Comparison of ENCODE assay signal across 11 cellular contexts in genomic region chr1:59892836-59893811, GRCh38. TPM values are rescaled to one million over a fixed set of nuclear protein-coding genes. Genes with fewer than 3 reads are reported as not detected.
DNase-seq lines count a peak whose midpoint lies in the region; ATAC-seq and TF ChIP-seq lines count a peak whose summit lies in the region.
"Had no signal": no experiment of that assay in that cellular context is flagged by ENCODE, and none has a peak within 500 bp of the region (broad histone marks: within the 10 kb centered on the region; RNA-seq: fewer than 3 reads in every experiment).

No MANE protein-coding gene starts in this region.

- no peaks in the 10 kb centered on the region for H3K36me3 Mint-ChIP-seq in T-helper 2 cell treated with Interferon-gamma antibody and Interleukin-4, amounts not matched to agents 5 μg/mL and 100 μg/mL, for 36 hours (ENCODE audit: low read depth)
- peaks cover 8% of the 10 kb centered on the region for H3K36me3 Mint-ChIP-seq in activated naive CD8-positive, alpha-beta T cell treated with anti-CD3 and anti-CD28 coated beads for 36 hours

- H3K27ac Mint-ChIP-seq in T-helper 2 cell treated with Interferon-gamma antibody and Interleukin-4, amounts not matched to agents 5 μg/mL and 100 μg/mL, for 36 hours, result peak overlapping the region; percentile 28
- H3K27ac Mint-ChIP-seq in activated naive CD8-positive, alpha-beta T cell treated with anti-CD3 and anti-CD28 coated beads for 36 hours, result peak overlapping the region; percentile 50

- no peak for TF ChIP-seq CTCF in heart right ventricle (IDR thresholded peaks at IDR 0.05)

- H3K4me1 ChIP-seq in mucosa of rectum (ENCODE audit: control insufficient read depth in 2 of 2, insufficient read depth in 2 of 2, low read length in 2 of 2) (peaks cover 13 to 42% of the 10 kb centered on the region in 2 donors), heart right ventricle (peaks cover 0 to 17% (median 8%) of the 10 kb centered on the region in 9 donors)

- no peak for DNase-seq in T-helper 2 cell treated with Interferon-gamma antibody and Interleukin-4, amounts not matched to agents 5 μg/mL and 100 μg/mL, for 36 hours (ENCODE audit: low spot score)
- DNase-seq in T-helper 2 cell, result no peak
- peak; percentile 64 for DNase-seq in NCI-H2029 treated with DMSO at 0.1 percent for 48 hours (lab: John Stamatoyannopoulos, UW)
- no peak for DNase-seq in activated naive CD8-positive, alpha-beta T cell treated with anti-CD3 and anti-CD28 coated beads for 36 hours
- no peak for DNase-seq in heart right ventricle
- no peak for DNase-seq in EL
- DNase-seq: anterior cingulate cortex; effector memory CD4-positive, alpha-beta T cell; occipital lobe had no signal

- H3K4me3 ChIP-seq in mucosa of rectum (ENCODE audit: low read length in 2 of 2) (peak overlapping the region in 1 of 2 donors; percentile 44), heart right ventricle (no peak overlapping the region)

- intact Hi-C loops in heart right ventricle (cut with DNase I), result no loop called here

- H3K27me3 Mint-ChIP-seq in T-helper 2 cell treated with Interferon-gamma antibody and Interleukin-4, amounts not matched to agents 5 μg/mL and 100 μg/mL, for 36 hours (ENCODE audit: low read depth), result no peaks in the 10 kb centered on the region
- no peaks in the 10 kb centered on the region for H3K27me3 Mint-ChIP-seq in activated naive CD8-positive, alpha-beta T cell treated with anti-CD3 and anti-CD28 coated beads for 36 hours

- ATAC-seq in GM18909 (IDR thresholded peaks at IDR 0.05; ENCODE audit: poor library complexity, unreplicated experiment) (no peak), heart right ventricle (no peak)

- no peaks in the 10 kb centered on the region for H3K27me3 ChIP-seq in mucosa of rectum (ENCODE audit: control insufficient read depth in 2 of 2, insufficient read depth in 2 of 2, low read length in 2 of 2)
- H3K27me3 ChIP-seq in heart right ventricle, result no peaks in the 10 kb centered on the region

- WGBS in heart right ventricle, 2 donors, result 83 to 91% methylated on average over 7 of the region's 7 CpGs

- peaks cover 8% of the 10 kb centered on the region for H3K4me1 Mint-ChIP-seq in T-helper 2 cell treated with Interferon-gamma antibody and Interleukin-4, amounts not matched to agents 5 μg/mL and 100 μg/mL, for 36 hours (ENCODE audit: low read depth)
- peaks cover 22% of the 10 kb centered on the region for H3K4me1 Mint-ChIP-seq in activated naive CD8-positive, alpha-beta T cell treated with anti-CD3 and anti-CD28 coated beads for 36 hours

- H3K9ac ChIP-seq in mucosa of rectum (ENCODE audit: low read depth in 1 of 2, low read length in 2 of 2), result no peak overlapping the region

- H3K9me3 Mint-ChIP-seq in T-helper 2 cell treated with Interferon-gamma antibody and Interleukin-4, amounts not matched to agents 5 μg/mL and 100 μg/mL, for 36 hours, result peaks cover 7% of the 10 kb centered on the region
- peaks cover 13% of the 10 kb centered on the region for H3K9me3 Mint-ChIP-seq in activated naive CD8-positive, alpha-beta T cell treated with anti-CD3 and anti-CD28 coated beads for 36 hours

- no peaks in the 10 kb centered on the region for H3K36me3 ChIP-seq in mucosa of rectum (ENCODE audit: control insufficient read depth in 2 of 2, insufficient read depth in 2 of 2, low read length in 2 of 2)
- peaks cover 0 to 22% (median 0%) of the 10 kb centered on the region in 9 donors for H3K36me3 ChIP-seq in heart right ventricle

- peak overlapping the region; percentile 28 for H3K4me3 Mint-ChIP-seq in T-helper 2 cell treated with Interferon-gamma antibody and Interleukin-4, amounts not matched to agents 5 μg/mL and 100 μg/mL, for 36 hours
- no peak overlapping the region for H3K4me3 Mint-ChIP-seq in activated naive CD8-positive, alpha-beta T cell treated with anti-CD3 and anti-CD28 coated beads for 36 hours

- H3K9me3 ChIP-seq in mucosa of rectum (ENCODE audit: control insufficient read depth in 2 of 2, low read length in 2 of 2), result peaks cover 0 to 6% of the 10 kb centered on the region in 2 donors
- H3K9me3 ChIP-seq in heart right ventricle, result no peaks in the 10 kb centered on the region

- H3K27ac ChIP-seq in mucosa of rectum (ENCODE audit: low read depth in 2 of 2, low read length in 2 of 2), result peak overlapping the region; percentile 91 to 95
- no peak overlapping the region for H3K27ac ChIP-seq in heart right ventricle

RNA-seq across cellular contexts. Expression of gene CYP2J2, which starts 33.4 kb away (rescaled TPM):
- total RNA-seq in activated naive CD8-positive, alpha-beta T cell treated with anti-CD3 and anti-CD28 coated beads for 36 hours, result 1 to 10 TPM; 3.2 TPM
- total RNA-seq in heart right ventricle, result 100 to 1,000 TPM in 7 of 10 donors, 10 to 100 TPM in 3; 24.0 to 212 (median 130) TPM
- 100 to 1,000 TPM in 1 of 2 donors, 10 to 100 TPM in 1; 73.6 to 188 TPM for polyA plus RNA-seq in heart right ventricle

Comparison
In these comparisons a context has a peak if more than half of its experiments do, and no peak if none do; other contexts are left out.
1. H3K27ac ChIP-seq: peak in mucosa of rectum (2 of 2); none in heart right ventricle (0 of 10).
2. RNA of gene CYP2J2, which starts 33.4 kb away (total RNA-seq): 24.0 to 212 TPM in heart right ventricle; 3.2 TPM in activated naive CD8-positive, alpha-beta T cell treated with anti-CD3 and anti-CD28 coated beads for 36 hours; every median in the first group is over 4 times any median in the second.